Comparison of ENCODE assay signal across 1 cellular context in genomic region chr4:18020671-18021469, GRCh38.
TF ChIP-seq lines count a peak whose summit lies in the region.

No MANE protein-coding gene starts in this region.

TF ChIP-seq in SK-N-SH, 30 proteins besides CTCF, POLR2A, EP300 and RAD21 (continued from another document):
- peak; percentile 24; the same call in 1 of the 2 replicates for TF ChIP-seq ELF1 (IDR thresholded peaks at IDR 0.05)
- TF ChIP-seq, protein P1, sequence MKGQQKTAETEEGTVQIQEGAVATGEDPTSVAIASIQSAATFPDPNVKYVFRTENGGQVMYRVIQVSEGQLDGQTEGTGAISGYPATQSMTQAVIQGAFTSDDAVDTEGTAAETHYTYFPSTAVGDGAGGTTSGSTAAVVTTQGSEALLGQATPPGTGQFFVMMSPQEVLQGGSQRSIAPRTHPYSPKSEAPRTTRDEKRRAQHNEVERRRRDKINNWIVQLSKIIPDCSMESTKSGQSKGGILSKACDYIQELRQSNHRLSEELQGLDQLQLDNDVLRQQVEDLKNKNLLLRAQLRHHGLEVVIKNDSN (IDR thresholded peaks at IDR 0.05; ENCODE audit: borderline replicate concordance, low read depth): peak; percentile 71; the same call in 1 of the 2 replicates
